Comparison of ENCODE assay signal across 8 cellular contexts in the genomic region with DNA sequence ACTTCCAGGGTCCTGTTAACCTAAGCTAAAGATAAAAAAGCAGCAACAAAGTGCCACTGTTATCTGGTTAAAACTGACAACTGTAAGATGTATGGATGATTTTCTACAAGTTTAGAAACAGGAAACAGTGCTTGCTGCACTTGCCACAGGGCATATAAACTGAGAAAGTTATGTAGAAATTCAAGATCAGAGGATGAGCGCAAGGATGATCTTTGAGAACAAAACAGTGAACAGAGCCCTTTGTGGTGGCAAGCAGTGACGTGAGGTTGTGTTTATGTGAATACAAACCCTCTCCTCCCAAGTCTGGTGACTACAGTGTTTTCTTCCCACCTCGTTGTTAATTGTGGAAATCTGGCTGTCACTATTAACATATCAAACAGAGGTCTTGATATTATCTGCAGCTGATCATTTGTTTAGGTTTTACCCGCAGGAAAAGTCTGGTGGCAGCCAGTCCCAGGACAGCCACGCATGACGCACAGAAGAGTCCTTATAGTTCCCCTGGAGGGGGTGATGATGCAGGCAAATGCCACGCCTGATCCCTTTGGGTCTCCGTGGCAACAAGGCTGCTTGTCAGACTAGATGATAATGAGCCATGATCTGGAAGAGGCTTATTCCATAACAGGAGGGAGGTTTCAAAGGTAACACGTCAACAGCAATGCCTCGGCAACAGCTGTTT. TPM values are rescaled to one million over a fixed set of nuclear protein-coding genes. Genes with fewer than 3 reads are reported as not detected.
DNase-seq lines count a peak whose midpoint lies in the region; ATAC-seq and TF ChIP-seq lines count a peak whose summit lies in the region.

No MANE protein-coding gene starts in this region.

- H3K27ac ChIP-seq in A673 (ENCODE audit: low read depth, low read length, poor library complexity, severe bottlenecking) (no peak overlapping the region), neural cell (ENCODE audit: low read length) (peak overlapping the region; percentile 84)

- TF ChIP-seq CTCF in A673 (conservative IDR thresholded peaks at IDR 0.05; ENCODE audit: low read depth, low read length) (no peak), Loucy (conservative IDR thresholded peaks at IDR 0.05; ENCODE audit: low read length) (no peak), neural cell (IDR thresholded peaks at IDR 0.05; ENCODE audit: poor library complexity, severe bottlenecking) (no peak)

- POLR2A ChIA-PET in A673 (lab: Charles Lee; ENCODE audit: low non-redundant PET) = no interaction called here

- H3K27me3 ChIP-seq in A673 (replicated peaks; ENCODE audit: insufficient read depth, low read depth, low read length, poor library complexity) = peaks cover 9% of the 10 kb centered on the region
- H3K27me3 ChIP-seq in Loucy (ENCODE audit: insufficient read depth, low read length, poor library complexity, severe bottlenecking) = no peaks in the 10 kb centered on the region
- no peaks in the 10 kb centered on the region for H3K27me3 ChIP-seq in neural cell (ENCODE audit: insufficient read depth, low read depth, low read length)

- peak overlapping the region; percentile 65 for H3K4me2 ChIP-seq in Loucy (ENCODE audit: low read depth, low read length, poor library complexity, severe bottlenecking)
- H3K4me2 ChIP-seq in neural cell (ENCODE audit: low read length) = peak overlapping the region; percentile 57

- no TSS peak for BruUV-seq in A673 (replicated peaks; lab: Mats Ljungman, UMichigan)

- H3F3A ChIP-seq in Loucy (ENCODE audit: low read depth) (peaks cover 11% of the 10 kb centered on the region), neural cell (ENCODE audit: insufficient read depth, low read length, poor library complexity, severe bottlenecking) (no peaks in the 10 kb centered on the region)

- H3K4me3 ChIP-seq in A673 (ENCODE audit: low read depth, low read length, poor library complexity, severe bottlenecking) (no peak overlapping the region), Loucy (ENCODE audit: low read length, poor library complexity, severe bottlenecking) (peak overlapping the region; percentile 45), neural cell (ENCODE audit: low read length) (peak overlapping the region; percentile 52)

- peak; percentile 15 for DNase-seq in A673 (ENCODE audit: low spot score)
- DNase-seq in activated CD4-positive, alpha-beta T cell treated with anti-CD3 and anti-CD28 coated beads, Interleukin-2, amount 50 U/mL, for 1 hour = peak; percentile 87
- DNase-seq in effector CD8-positive, alpha-beta T cell (lab: John Stamatoyannopoulos, UW) = peak; percentile 83
- peak; percentile 20 for DNase-seq in stromal cell of bone marrow (ENCODE audit: low read depth)
- no peak for DNase-seq in NCI-H446 (lab: John Stamatoyannopoulos, UW)

- ATAC-seq in GM18907 (IDR thresholded peaks at IDR 0.05; ENCODE audit: unreplicated experiment) = no peak

- H3K9ac ChIP-seq in Loucy (ENCODE audit: low read depth, low read length, poor library complexity, severe bottlenecking) (peak overlapping the region; percentile 30), neural cell (ENCODE audit: low read length) (peak overlapping the region; percentile 55)

- H3K4me1 ChIP-seq in A673 (ENCODE audit: insufficient read depth, low read length, poor library complexity, severe bottlenecking) (peaks cover 7% of the 10 kb centered on the region), Loucy (ENCODE audit: insufficient read depth, low read length, poor library complexity, severe bottlenecking) (peaks cover 75% of the 10 kb centered on the region)

- intact Hi-C loops in A673 (cut with micrococcal nuclease; ENCODE audit: unreplicated experiment) = no loop called here

- H3K9me3 ChIP-seq in A673 (ENCODE audit: low read depth, low read length, poor library complexity, severe bottlenecking) (no peaks in the 10 kb centered on the region), Loucy (ENCODE audit: insufficient read depth, low read depth, low read length) (no peaks in the 10 kb centered on the region), neural cell (ENCODE audit: low read length) (no peaks in the 10 kb centered on the region)

- H3K79me2 ChIP-seq in Loucy (ENCODE audit: insufficient read depth, low read length) (no peaks in the 10 kb centered on the region), neural cell (replicated peaks; ENCODE audit: insufficient read depth, low read length) (no peaks in the 10 kb centered on the region)

- H4K20me1 ChIP-seq in Loucy (ENCODE audit: insufficient read depth, low read length, poor library complexity, severe bottlenecking) (no peaks in the 10 kb centered on the region), neural cell (ENCODE audit: insufficient read depth) (no peaks in the 10 kb centered on the region)

- CTCF ChIA-PET in A673 (lab: Charles Lee) = no interaction called here

- no peaks in the 10 kb centered on the region for H3K36me3 ChIP-seq in A673 (ENCODE audit: insufficient read depth, low read length, poor library complexity, severe bottlenecking)
- H3K36me3 ChIP-seq in Loucy (ENCODE audit: insufficient read depth, low read length) = no peaks in the 10 kb centered on the region
- H3K36me3 ChIP-seq in neural cell (ENCODE audit: insufficient read depth, low read length) = no peaks in the 10 kb centered on the region

- no peaks in the 10 kb centered on the region for H3K9me2 ChIP-seq in Loucy (replicated peaks; ENCODE audit: low read depth, low read length)
- H3K9me2 ChIP-seq in neural cell (ENCODE audit: insufficient read depth, low read length) = no peaks in the 10 kb centered on the region

- peak overlapping the region; percentile 8; the same call in 1 of the 2 replicates for H2AFZ ChIP-seq in Loucy (ENCODE audit: low read length)
- peak overlapping the region; percentile 48 for H2AFZ ChIP-seq in neural cell (ENCODE audit: low read depth, low read length)

- TF ChIP-seq RAD21 in neural cell (conservative IDR thresholded peaks at IDR 0.05) = no peak

- peak; percentile 90 for TF ChIP-seq EP300 in neural cell (conservative IDR thresholded peaks at IDR 0.05; ENCODE audit: poor library complexity, severe bottlenecking)

TF ChIP-seq in neural cell, 6 proteins besides CTCF, POLR2A, EP300 and RAD21:
- TF ChIP-seq POLR2AphosphoS5 (IDR thresholded peaks at IDR 0.05) (peak; percentile 62), MXI1 (conservative IDR thresholded peaks at IDR 0.05; ENCODE audit: poor library complexity, severe bottlenecking) (no peak)

RNA-seq across cellular contexts. Expression of a gene that starts 43.1 kb away (rescaled TPM):
- total RNA-seq in A673 (2021) = 6.2 and 12.7 TPM in 2 replicates
- 0.20 and 0.70 TPM in 2 replicates for polyA plus RNA-seq in neural cell
- polyA minus RNA-seq in neural cell = 0.24 and 1.0 TPM in 2 replicates

Comparison
In these comparisons a context has a peak if more than half of its experiments do, and no peak if none do; other contexts are left out.
1. DNase-seq: peak in A673 (single experiment), activated CD4-positive, alpha-beta T cell treated with anti-CD3 and anti-CD28 coated beads, Interleukin-2, amount 50 U/mL, for 1 hour (single experiment), effector CD8-positive, alpha-beta T cell (single experiment) and stromal cell of bone marrow (single experiment); none in NCI-H446 (0 of 2).